Comparison of ENCODE assay signal across 1 cellular context in genomic region chr14:70823281-70823680, GRCh38.
TF ChIP-seq lines count a peak whose summit lies in the region.

No MANE protein-coding gene starts in this region.

TF ChIP-seq in HepG2, 621 proteins besides CTCF, POLR2A, EP300 and RAD21:
- TF ChIP-seq ZNF768 (CRISPR knock-in tag; IDR thresholded peaks at IDR 0.05) (no peak), ZNF556 (CRISPR knock-in tag; IDR thresholded peaks at IDR 0.05; ENCODE audit: borderline replicate concordance) (no peak), ZNF776 (CRISPR knock-in tag; IDR thresholded peaks at IDR 0.05) (no peak), FOXK1 (CRISPR knock-in tag; IDR thresholded peaks at IDR 0.05; ENCODE audit: borderline replicate concordance, low read depth) (no peak), HES4 (CRISPR knock-in tag; IDR thresholded peaks at IDR 0.05; ENCODE audit: borderline replicate concordance) (no peak), ZNF574 (CRISPR knock-in tag; IDR thresholded peaks at IDR 0.05) (no peak), RNF2 (conservative IDR thresholded peaks at IDR 0.05; ENCODE audit: low read depth) (no peak), ADNP (CRISPR knock-in tag; IDR thresholded peaks at IDR 0.05) (no peak), ZFP90 (CRISPR knock-in tag; IDR thresholded peaks at IDR 0.05; ENCODE audit: borderline replicate concordance) (no peak), ZNF143 (CRISPR knock-in tag; IDR thresholded peaks at IDR 0.05) (no peak), KLF9 (CRISPR knock-in tag; IDR thresholded peaks at IDR 0.05; ENCODE audit: low read depth) (no peak), NR2F6 (IDR thresholded peaks at IDR 0.05) (no peak), NR2F6 (CRISPR knock-in tag; IDR thresholded peaks at IDR 0.05) (no peak), FLYWCH1 (CRISPR knock-in tag; IDR thresholded peaks at IDR 0.05) (no peak), ATF1 (CRISPR knock-in tag; IDR thresholded peaks at IDR 0.05) (no peak), NFIB (CRISPR knock-in tag; IDR thresholded peaks at IDR 0.05; ENCODE audit: borderline replicate concordance) (no peak), LCORL (IDR thresholded peaks at IDR 0.05) (no peak), LCORL (CRISPR knock-in tag; IDR thresholded peaks at IDR 0.05) (no peak)
- TF ChIP-seq, protein P1, sequence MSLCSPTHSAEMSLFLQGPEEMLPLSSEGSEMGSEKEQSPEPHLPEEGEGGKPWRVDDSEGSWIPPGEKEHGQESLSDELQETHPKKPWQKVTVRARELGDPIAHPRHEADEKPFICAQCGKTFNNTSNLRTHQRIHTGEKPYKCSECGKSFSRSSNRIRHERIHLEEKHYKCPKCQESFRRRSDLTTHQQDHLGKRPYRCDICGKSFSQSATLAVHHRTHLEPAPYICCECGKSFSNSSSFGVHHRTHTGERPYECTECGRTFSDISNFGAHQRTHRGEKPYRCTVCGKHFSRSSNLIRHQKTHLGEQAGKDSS (CRISPR knock-in tag; IDR thresholded peaks at IDR 0.05; ENCODE audit: borderline replicate concordance, low read depth): no peak
